Comparison of ENCODE assay signal across 19 cellular contexts in genomic region chr14:36529062-36529461, GRCh38. TPM values are rescaled to one million over a fixed set of nuclear protein-coding genes. Genes with fewer than 3 reads are reported as not detected.
A peak's percentile ranks its signal among the peaks of the same experiment; 100 is the strongest.
DNase-seq lines count a peak whose midpoint lies in the region; ATAC-seq and TF ChIP-seq lines count a peak whose summit lies in the region.
"Had no signal": no experiment of that assay in that cellular context is flagged by ENCODE, and none has a peak within 500 bp of the region (broad histone marks: within the 10 kb centered on the region; RNA-seq: fewer than 3 reads in every experiment).

No MANE protein-coding gene starts in this region.

- in situ Hi-C loops in GM13977 (cut with MboI; ENCODE audit: low pct_unique_long_range_greater_than_20kb, low sequenced_read_pairs, unreplicated experiment) (no loop called here), gastrocnemius medialis (cut with MboI; ENCODE audit: low sequenced_read_pairs in 4 of 4) (no loop called here)

- no peak overlapping the region for H3K27ac ChIP-seq in gastrocnemius medialis

- H4K20me1 ChIP-seq in Loucy (ENCODE audit: insufficient read depth, low read length, poor library complexity, severe bottlenecking), result no peaks in the 10 kb centered on the region

- no peak for ATAC-seq in gastrocnemius medialis

- H3K4me3 ChIP-seq in Loucy (ENCODE audit: low read length, poor library complexity, severe bottlenecking) (no peak overlapping the region), gastrocnemius medialis (no peak overlapping the region)

- H3K4me2 ChIP-seq in Loucy (ENCODE audit: low read depth, low read length, poor library complexity, severe bottlenecking), result no peak overlapping the region

- TF ChIP-seq CTCF in GM13977 (IDR thresholded peaks at IDR 0.05; ENCODE audit: extremely low read depth, insufficient read depth, missing control alignments) (no peak), Loucy (conservative IDR thresholded peaks at IDR 0.05; ENCODE audit: low read length) (no peak), gastrocnemius medialis (IDR thresholded peaks at IDR 0.05 in 4 of 5, conservative IDR thresholded peaks at IDR 0.05 in 1 of 5) (no peak)

- peaks cover 10% of the 10 kb centered on the region for H3K4me1 Mint-ChIP-seq in activated T-helper 2 cell treated with anti-CD3 and anti-CD28 coated beads, Interferon-gamma antibody, Interleukin-2, Interleukin-4, amounts not matched to agents 10 μg/mL and 5 μg/mL and 100 μg/mL, durations not matched to agents 14 hours and 24 hours and 36 hours (ENCODE audit: low read depth)
- H3K4me1 Mint-ChIP-seq in stimulated activated naive CD8-positive, alpha-beta T cell treated with anti-CD3 and anti-CD28 coated beads, Interleukin-15, Interleukin-2, amounts not matched to agents 100 ng/mL and 50 ng/mL, for 24 hours (ENCODE audit: low read depth), result peaks cover 11% of the 10 kb centered on the region

- H3F3A ChIP-seq in Loucy (ENCODE audit: low read depth), result no peaks in the 10 kb centered on the region

- H3K27ac Mint-ChIP-seq in activated T-helper 2 cell treated with anti-CD3 and anti-CD28 coated beads, Interferon-gamma antibody, Interleukin-2, Interleukin-4, amounts not matched to agents 10 μg/mL and 5 μg/mL and 100 μg/mL, durations not matched to agents 14 hours and 24 hours and 36 hours, result peak overlapping the region; percentile 20
- H3K27ac Mint-ChIP-seq in stimulated activated naive CD8-positive, alpha-beta T cell treated with anti-CD3 and anti-CD28 coated beads, Interleukin-15, Interleukin-2, amounts not matched to agents 100 ng/mL and 50 ng/mL, for 24 hours, result peak overlapping the region; percentile 59
- H3K27ac Mint-ChIP-seq: CD4-positive, CD25-positive, alpha-beta regulatory T cell; CD8-positive, alpha-beta memory T cell; H9 had no signal

- H3K4me3 Mint-ChIP-seq in activated T-helper 2 cell treated with anti-CD3 and anti-CD28 coated beads, Interferon-gamma antibody, Interleukin-2, Interleukin-4, amounts not matched to agents 10 μg/mL and 5 μg/mL and 100 μg/mL, durations not matched to agents 14 hours and 24 hours and 36 hours (ENCODE audit: low read depth), result no peak overlapping the region
- H3K4me3 Mint-ChIP-seq in stimulated activated naive CD8-positive, alpha-beta T cell treated with anti-CD3 and anti-CD28 coated beads, Interleukin-15, Interleukin-2, amounts not matched to agents 100 ng/mL and 50 ng/mL, for 24 hours, result no peak overlapping the region
- H3K4me3 Mint-ChIP-seq: CD4-positive, CD25-positive, alpha-beta regulatory T cell; CD8-positive, alpha-beta memory T cell; H9 had no signal

- H3K9ac ChIP-seq in Loucy (ENCODE audit: low read depth, low read length, poor library complexity, severe bottlenecking), result no peak overlapping the region

- intact Hi-C loops in activated T-helper 2 cell treated with anti-CD3 and anti-CD28 coated beads, Interferon-gamma antibody, Interleukin-2, Interleukin-4, amounts not matched to agents 10 μg/mL and 5 μg/mL and 100 μg/mL, durations not matched to agents 14 hours and 24 hours and 36 hours (cut with micrococcal nuclease), result no loop called here
- intact Hi-C loops in gastrocnemius medialis (cut with DNase I; ENCODE audit: low total_unique reads), result no loop called here

- peak; percentile 5 for DNase-seq in GM13977 (ENCODE audit: low spot score)
- DNase-seq in activated T-helper 2 cell treated with anti-CD3 and anti-CD28 coated beads, Interferon-gamma antibody, Interleukin-2, Interleukin-4, amounts not matched to agents 10 μg/mL and 5 μg/mL and 100 μg/mL, durations not matched to agents 14 hours and 24 hours and 36 hours (ENCODE audit: low spot score), result no peak
- no peak for DNase-seq in gastrocnemius medialis
- no peak for DNase-seq in NCI-H1092 (lab: John Stamatoyannopoulos, UW)
- DNase-seq: ACHN; BE2C; C1 segment of cervical spinal cord; CD4-positive, CD25-positive, alpha-beta regulatory T cell; CD8-positive, alpha-beta memory T cell; COR-L47; DMS 273 treated with DMSO at 0.1 percent for 48 hours; DMS53; DND-41; EL; GOT3; H9 had no signal

- H3K36me3 Mint-ChIP-seq in activated T-helper 2 cell treated with anti-CD3 and anti-CD28 coated beads, Interferon-gamma antibody, Interleukin-2, Interleukin-4, amounts not matched to agents 10 μg/mL and 5 μg/mL and 100 μg/mL, durations not matched to agents 14 hours and 24 hours and 36 hours (ENCODE audit: low read depth), result no peaks in the 10 kb centered on the region
- no peaks in the 10 kb centered on the region for H3K36me3 Mint-ChIP-seq in stimulated activated naive CD8-positive, alpha-beta T cell treated with anti-CD3 and anti-CD28 coated beads, Interleukin-15, Interleukin-2, amounts not matched to agents 100 ng/mL and 50 ng/mL, for 24 hours (ENCODE audit: low read depth)
- H3K36me3 Mint-ChIP-seq: CD4-positive, CD25-positive, alpha-beta regulatory T cell; CD8-positive, alpha-beta memory T cell had no signal

- H3K9me3 Mint-ChIP-seq in activated T-helper 2 cell treated with anti-CD3 and anti-CD28 coated beads, Interferon-gamma antibody, Interleukin-2, Interleukin-4, amounts not matched to agents 10 μg/mL and 5 μg/mL and 100 μg/mL, durations not matched to agents 14 hours and 24 hours and 36 hours, result peaks cover 11% of the 10 kb centered on the region
- H3K9me3 Mint-ChIP-seq in stimulated activated naive CD8-positive, alpha-beta T cell treated with anti-CD3 and anti-CD28 coated beads, Interleukin-15, Interleukin-2, amounts not matched to agents 100 ng/mL and 50 ng/mL, for 24 hours, result peaks cover 12% of the 10 kb centered on the region
- H3K9me3 Mint-ChIP-seq: H9 had no signal

- H3K4me1 ChIP-seq in Loucy (ENCODE audit: insufficient read depth, low read length, poor library complexity, severe bottlenecking) (no peaks in the 10 kb centered on the region), gastrocnemius medialis (peaks cover 0 to 8% of the 10 kb centered on the region in 2 donors)
- H3K4me1 ChIP-seq: BE2C had no signal

- H2AFZ ChIP-seq in Loucy (ENCODE audit: low read length), result peak overlapping the region; percentile 12; the same call in 1 of the 2 replicates

- H3K79me2 ChIP-seq in Loucy (ENCODE audit: insufficient read depth, low read length), result no peaks in the 10 kb centered on the region

- H3K9me3 ChIP-seq in Loucy (ENCODE audit: insufficient read depth, low read depth, low read length) (no peaks in the 10 kb centered on the region), gastrocnemius medialis (no peaks in the 10 kb centered on the region)
- H3K9me3 ChIP-seq: BE2C had no signal

- no peak for TF ChIP-seq POLR2A in gastrocnemius medialis (IDR thresholded peaks at IDR 0.05)

- H3K27me3 Mint-ChIP-seq in activated T-helper 2 cell treated with anti-CD3 and anti-CD28 coated beads, Interferon-gamma antibody, Interleukin-2, Interleukin-4, amounts not matched to agents 10 μg/mL and 5 μg/mL and 100 μg/mL, durations not matched to agents 14 hours and 24 hours and 36 hours (ENCODE audit: low read depth), result peaks cover 48% of the 10 kb centered on the region
- peaks cover 75% of the 10 kb centered on the region for H3K27me3 Mint-ChIP-seq in stimulated activated naive CD8-positive, alpha-beta T cell treated with anti-CD3 and anti-CD28 coated beads, Interleukin-15, Interleukin-2, amounts not matched to agents 100 ng/mL and 50 ng/mL, for 24 hours

- no peaks in the 10 kb centered on the region for H3K9me2 ChIP-seq in Loucy (replicated peaks; ENCODE audit: low read depth, low read length)

- no peaks in the 10 kb centered on the region for H3K36me3 ChIP-seq in Loucy (ENCODE audit: insufficient read depth, low read length)
- no peaks in the 10 kb centered on the region for H3K36me3 ChIP-seq in gastrocnemius medialis
- H3K36me3 ChIP-seq: BE2C had no signal

- no peaks in the 10 kb centered on the region for H3K27me3 ChIP-seq in Loucy (ENCODE audit: insufficient read depth, low read length, poor library complexity, severe bottlenecking)
- H3K27me3 ChIP-seq in gastrocnemius medialis, result peaks cover 56 to 77% (median 66%) of the 10 kb centered on the region in 3 donors

RNA-seq across cellular contexts. Expression of gene NKX2-1, which starts 9.0 kb away (rescaled TPM):
- not detected in 2 replicates for total RNA-seq in activated T-helper 2 cell treated with anti-CD3 and anti-CD28 coated beads, Interferon-gamma antibody, Interleukin-2, Interleukin-4, amounts not matched to agents 10 μg/mL and 5 μg/mL and 100 μg/mL, durations not matched to agents 14 hours and 24 hours and 36 hours
- not detected for total RNA-seq in gastrocnemius medialis
- total RNA-seq: CD4-positive, CD25-positive, alpha-beta regulatory T cell; CD8-positive, alpha-beta memory T cell; H9; HT-29 had no signal

RNA-seq across cellular contexts. Expression of gene NKX2-8, which starts 53.4 kb away (rescaled TPM):
- total RNA-seq in activated T-helper 2 cell treated with anti-CD3 and anti-CD28 coated beads, Interferon-gamma antibody, Interleukin-2, Interleukin-4, amounts not matched to agents 10 μg/mL and 5 μg/mL and 100 μg/mL, durations not matched to agents 14 hours and 24 hours and 36 hours, result not detected in 2 replicates
- total RNA-seq in gastrocnemius medialis, result not detected
- total RNA-seq: CD4-positive, CD25-positive, alpha-beta regulatory T cell; CD8-positive, alpha-beta memory T cell; H9; HT-29 had no signal
